In genomic region chr22:22042599-22043295, GRCh38 we compare ENCODE assay signal across 23 cellular contexts.
"Had no signal": no experiment of that assay in that cellular context is flagged by ENCODE, and none has a peak within 500 bp of the region (broad histone marks: within the 10 kb centered on the region; RNA-seq: fewer than 3 reads in every experiment).

No MANE protein-coding gene starts in this region.

- H3K27ac ChIP-seq: breast epithelium, coronary artery, esophagus squamous epithelium, gastrocnemius medialis, left lung, transverse colon, VCaP had no signal

- H3K9me3 Mint-ChIP-seq: activated naive CD4-positive, alpha-beta T cell treated with anti-CD3 and anti-CD28 coated beads for 36 hours; activated naive CD8-positive, alpha-beta T cell treated with anti-CD3 and anti-CD28 coated beads, Interleukin-2, amount 10 ng/mL, durations not matched to agents 7 days and 5 days; activated T-cell treated with anti-CD3 and anti-CD28 coated beads, Interleukin-2, amount 50 U/mL, for 72 hours; mesothelial cell of epicardium; natural killer cell; stimulated activated effector memory CD8-positive, alpha-beta T cell treated with anti-CD3 and anti-CD28 coated beads, Interleukin-12 subunit alpha, Interleukin-12 subunit beta, amount 100 ng/mL, for 72 hours had no signal

- H3K9me3 ChIP-seq: breast epithelium, esophagus squamous epithelium, gastrocnemius medialis, left lung, transverse colon had no signal

- H3K4me1 ChIP-seq: breast epithelium, esophagus squamous epithelium, gastrocnemius medialis, left lung, transverse colon had no signal

- H3K27me3 ChIP-seq: breast epithelium, gastrocnemius medialis had no signal

- H3K4me3 Mint-ChIP-seq: activated naive CD4-positive, alpha-beta T cell treated with anti-CD3 and anti-CD28 coated beads for 36 hours; activated naive CD8-positive, alpha-beta T cell treated with anti-CD3 and anti-CD28 coated beads, Interleukin-2, amount 10 ng/mL, durations not matched to agents 7 days and 5 days; activated T-cell treated with anti-CD3 and anti-CD28 coated beads, Interleukin-2, amount 50 U/mL, for 72 hours; mesothelial cell of epicardium; natural killer cell; stimulated activated effector memory CD8-positive, alpha-beta T cell treated with anti-CD3 and anti-CD28 coated beads, Interleukin-12 subunit alpha, Interleukin-12 subunit beta, amount 100 ng/mL, for 72 hours had no signal

- H3K4me1 Mint-ChIP-seq: mesothelial cell of epicardium; natural killer cell; stimulated activated effector memory CD8-positive, alpha-beta T cell treated with anti-CD3 and anti-CD28 coated beads, Interleukin-12 subunit alpha, Interleukin-12 subunit beta, amount 100 ng/mL, for 72 hours had no signal

- ATAC-seq: activated T-cell treated with anti-CD3 and anti-CD28 coated beads, Interleukin-2, amount 50 U/mL, for 72 hours; gastrocnemius medialis; left lung; natural killer cell; sciatic nerve had no signal

- DNase-seq: activated CD4-positive, CD25-positive, alpha-beta regulatory T cell treated with anti-CD3 and anti-CD28 coated beads, Interleukin-2, amount 50 U/mL, for 72 hours; activated effector memory CD4-positive, alpha-beta T cell treated with Interleukin-2 at 50 U/mL for 16 hours; activated naive CD4-positive, alpha-beta T cell treated with anti-CD3 and anti-CD28 coated beads for 36 hours; activated naive CD8-positive, alpha-beta T cell treated with anti-CD3 and anti-CD28 coated beads, Interleukin-2, amount 10 ng/mL, durations not matched to agents 7 days and 5 days; activated T-cell treated with anti-CD3 and anti-CD28 coated beads, Interleukin-2, amount 50 U/mL, for 72 hours; amniotic stem cell; cerebellar nuclear complex; esophagus squamous epithelium; gastrocnemius medialis; hippocampal formation; kidney glomerular epithelial cell; left lung; natural killer cell; small intestine; stimulated activated CD4-positive, alpha-beta T cell treated with anti-CD3 and anti-CD28 coated beads, Interleukin-2, amount 100 ng/mL, for 24 hours; transverse colon had no signal

- H3K36me3 ChIP-seq: esophagus squamous epithelium, gastrocnemius medialis, left lung, transverse colon had no signal

- H3K4me3 ChIP-seq: breast epithelium, coronary artery, esophagus squamous epithelium, gastrocnemius medialis, left lung, lung, transverse colon had no signal

- H3K27ac Mint-ChIP-seq: activated naive CD4-positive, alpha-beta T cell treated with anti-CD3 and anti-CD28 coated beads for 36 hours; activated naive CD8-positive, alpha-beta T cell treated with anti-CD3 and anti-CD28 coated beads, Interleukin-2, amount 10 ng/mL, durations not matched to agents 7 days and 5 days; activated T-cell treated with anti-CD3 and anti-CD28 coated beads, Interleukin-2, amount 50 U/mL, for 72 hours; mesothelial cell of epicardium; natural killer cell; stimulated activated effector memory CD8-positive, alpha-beta T cell treated with anti-CD3 and anti-CD28 coated beads, Interleukin-12 subunit alpha, Interleukin-12 subunit beta, amount 100 ng/mL, for 72 hours had no signal

- H3K36me3 Mint-ChIP-seq: activated naive CD8-positive, alpha-beta T cell treated with anti-CD3 and anti-CD28 coated beads, Interleukin-2, amount 10 ng/mL, durations not matched to agents 7 days and 5 days; mesothelial cell of epicardium; natural killer cell; stimulated activated effector memory CD8-positive, alpha-beta T cell treated with anti-CD3 and anti-CD28 coated beads, Interleukin-12 subunit alpha, Interleukin-12 subunit beta, amount 100 ng/mL, for 72 hours had no signal
